ENCODE assay signal across 15 cellular contexts in genomic region chr1:198238121-198238520, GRCh38.
DNase-seq lines count a peak whose midpoint lies in the region; ATAC-seq and TF ChIP-seq lines count a peak whose summit lies in the region.
"Had no signal": no experiment of that assay in that cellular context is flagged by ENCODE, and none has a peak within 500 bp of the region (broad histone marks: within the 10 kb centered on the region; RNA-seq: fewer than 3 reads in every experiment).

No MANE protein-coding gene starts in this region.

- H3K27ac ChIP-seq in HL-60 (replicated peaks) (no peak overlapping the region), spleen (no peak overlapping the region)
- H3K27ac ChIP-seq: KMS-11, pancreas had no signal

- H3K27me3 ChIP-seq in HL-60 (ENCODE audit: insufficient read depth, poor library complexity, severe bottlenecking) (no peaks in the 10 kb centered on the region), spleen (replicated peaks in 1 of 7) (no peaks in the 10 kb centered on the region)
- H3K27me3 ChIP-seq: pancreas had no signal

- no peak for TF ChIP-seq POLR2A in spleen (IDR thresholded peaks at IDR 0.05)

- TF ChIP-seq CTCF in HL-60 (IDR thresholded peaks at IDR 0.05; ENCODE audit: insufficient read depth, low read length) = no peak
- no peak for TF ChIP-seq CTCF in spleen (IDR thresholded peaks at IDR 0.05 in 8 of 11, conservative IDR thresholded peaks at IDR 0.05 in 3 of 11)

- ATAC-seq in left ventricle myocardium superior = peak; percentile 25
- ATAC-seq in HG03342 (IDR thresholded peaks at IDR 0.05; ENCODE audit: unreplicated experiment) = no peak
- ATAC-seq: activated CD4-positive, alpha-beta T cell treated with anti-CD3 and anti-CD28 coated beads for 36 hours had no signal

- WGBS in spleen, 5 donors = 30 to 56% (median 45%) methylated on average over 2 of the region's 2 CpGs

- peak; percentile 39 to 94 for DNase-seq in HL-60 (ENCODE audit: low read depth in 1 of 2, low spot score in 1 of 2)
- DNase-seq in SIG-M5 (lab: John Stamatoyannopoulos, UW) = peak; percentile 60
- peak; percentile 33 for DNase-seq in left ventricle myocardium superior
- peak; percentile 79 for DNase-seq in spleen
- DNase-seq in COR-L47 (lab: John Stamatoyannopoulos, UW) = no peak
- no peak for DNase-seq in NCI-H69 (lab: John Stamatoyannopoulos, UW)
- DNase-seq: activated CD4-positive, alpha-beta T cell treated with anti-CD3 and anti-CD28 coated beads for 36 hours; activated naive CD4-positive, alpha-beta T cell treated with anti-CD3 and anti-CD28 coated beads for 36 hours; DMS153; NCI-H146; NCI-H446 treated with DMSO at 0.1 percent for 48 hours; T-helper 1 cell had no signal

- peaks cover 11 to 47% (median 32%) of the 10 kb centered on the region in 6 donors for H3K4me1 ChIP-seq in spleen

- peaks cover 0 to 12% (median 0%) of the 10 kb centered on the region in 8 donors for H3K9me3 ChIP-seq in spleen
- H3K9me3 ChIP-seq: pancreas had no signal

- H3K36me3 ChIP-seq in spleen = peaks cover 0 to 17% (median 0%) of the 10 kb centered on the region in 6 donors
- H3K36me3 ChIP-seq: pancreas had no signal

- intact Hi-C loops in left ventricle myocardium superior (cut with micrococcal nuclease) (no loop called here), spleen (cut with DNase I; ENCODE audit: low total_unique reads) (no loop called here)

- H3K4me3 ChIP-seq in HL-60 (replicated peaks; ENCODE audit: insufficient read depth, low read length) (no peak overlapping the region), spleen (no peak overlapping the region)
- H3K4me3 ChIP-seq: pancreas had no signal

Comparison
In these comparisons a context has a peak if more than half of its experiments do, and no peak if none do; other contexts are left out.
1. DNase-seq: peak in HL-60 (2 of 2), SIG-M5 (single experiment), left ventricle myocardium superior (single experiment) and spleen (single experiment); none in COR-L47 (single experiment) and NCI-H69 (single experiment).